Comparison of ENCODE assay signal across 10 cellular contexts in genomic region chr18:32769242-32770180, GRCh38. TPM values are rescaled to one million over a fixed set of nuclear protein-coding genes. Genes with fewer than 3 reads are reported as not detected.
DNase-seq lines count a peak whose midpoint lies in the region; ATAC-seq and TF ChIP-seq lines count a peak whose summit lies in the region.
"Had no signal": no experiment of that assay in that cellular context is flagged by ENCODE, and none has a peak within 500 bp of the region (broad histone marks: within the 10 kb centered on the region; RNA-seq: fewer than 3 reads in every experiment).

No MANE protein-coding gene starts in this region.

- H3K4me1 ChIP-seq in BLaER1 treated with 17β-estradiol and CSF1 and Interleukin-3, amounts not matched to agents 10 nM and 100 nM, result peaks cover 20 to 52% (median 41%) of the 10 kb centered on the region in 10 experiments; a peak in 19 of 20 replicates
- H3K4me1 ChIP-seq in HUES64 (ENCODE audit: insufficient read depth, low read length) (peaks cover 26% of the 10 kb centered on the region), mucosa of descending colon (ENCODE audit: low read depth) (peaks cover 20% of the 10 kb centered on the region)

- H3K36me3 ChIP-seq in BLaER1 treated with 17β-estradiol and CSF1 and Interleukin-3, amounts not matched to agents 10 nM and 100 nM, result no peaks in the 10 kb centered on the region
- H3K36me3 ChIP-seq in HUES64 (ENCODE audit: insufficient read depth, low read length) (no peaks in the 10 kb centered on the region), mucosa of descending colon (ENCODE audit: low read depth) (no peaks in the 10 kb centered on the region)

- peak overlapping the region in 2 of 11 experiments; percentile 10 to 29; a peak in 2 of 22 replicates for H3K9ac ChIP-seq in BLaER1 treated with 17β-estradiol and CSF1 and Interleukin-3, amounts not matched to agents 10 nM and 100 nM
- H3K9ac ChIP-seq in HUES64 (ENCODE audit: low read depth, low read length), result peak overlapping the region; percentile 46

- intact Hi-C loops in mucosa of descending colon (cut with DNase I, micrococcal nuclease), result no loop called here

- under 1% methylated on average over 43 of the region's 43 CpGs for WGBS in HUES64

- H3K36me3 Mint-ChIP-seq in activated naive CD4-positive, alpha-beta T cell treated with anti-CD3 and anti-CD28 coated beads, Interleukin-2, amount 50 U/mL, for 72 hours, result no peaks in the 10 kb centered on the region

- peak overlapping the region; percentile 76 to 99 (median 94) for H3K4me2 ChIP-seq in BLaER1 treated with 17β-estradiol and CSF1 and Interleukin-3, amounts not matched to agents 10 nM and 100 nM

- H3K4me3 ChIP-seq in BLaER1 treated with 17β-estradiol and CSF1 and Interleukin-3, amounts not matched to agents 10 nM and 100 nM, result peak overlapping the region; percentile 23 to 58 (median 42); a peak in 17 of 20 replicates
- H3K4me3 ChIP-seq in HUES64 (ENCODE audit: low read length) (peak overlapping the region; percentile 68), astrocyte of the spinal cord (ENCODE audit: low read depth, low read length) (peak overlapping the region; percentile 5), mucosa of descending colon (no peak overlapping the region)

- no peak overlapping the region for H3K27ac ChIP-seq in BLaER1 treated with 17β-estradiol and CSF1 and Interleukin-3, amounts not matched to agents 10 nM and 100 nM
- no peak overlapping the region for H3K27ac ChIP-seq in HUES64 (ENCODE audit: low read depth, low read length)

- H3K27ac Mint-ChIP-seq in activated naive CD4-positive, alpha-beta T cell treated with anti-CD3 and anti-CD28 coated beads, Interleukin-2, amount 50 U/mL, for 72 hours, result no peak overlapping the region

- no peaks in the 10 kb centered on the region for H3K9me3 Mint-ChIP-seq in activated naive CD4-positive, alpha-beta T cell treated with anti-CD3 and anti-CD28 coated beads, Interleukin-2, amount 50 U/mL, for 72 hours

- H3K27me3 ChIP-seq in BLaER1 treated with 17β-estradiol and CSF1 and Interleukin-3, amounts not matched to agents 10 nM and 100 nM, result peaks cover 35 to 74% (median 42%) of the 10 kb centered on the region in 11 experiments
- peaks cover 66% of the 10 kb centered on the region for H3K27me3 ChIP-seq in HUES64 (ENCODE audit: insufficient read depth, low read length)

- in situ Hi-C loops in astrocyte of the spinal cord (cut with HindIII; ENCODE audit: low sequenced_read_pairs), result no loop called here

- DNase-seq in astrocyte of the spinal cord (ENCODE audit: low read depth, low spot score) (no peak), mucosa of descending colon (peak in 1 of 3 donors; percentile 48), KG1 (lab: John Stamatoyannopoulos, UW) (no peak)
- no peak for DNase-seq in stimulated activated CD4-positive, alpha-beta T cell treated with anti-CD3 and anti-CD28 coated beads, Interleukin-1b, Interleukin-23, amount 100 ng/mL, for 48 hours
- no peak for DNase-seq in stimulated activated CD4-positive, alpha-beta T cell treated with anti-CD3 and anti-CD28 coated beads, Interleukin-12 subunit alpha, Interleukin-12 subunit beta, amount 100 ng/mL, for 4 hours
- DNase-seq in activated naive CD4-positive, alpha-beta T cell treated with anti-CD3 and anti-CD28 coated beads, Interleukin-2, amount 50 U/mL, for 72 hours (ENCODE audit: low spot score in 2 of 2), result no peak
- DNase-seq: NCI-H1930 had no signal

- no peaks in the 10 kb centered on the region for H3K9me3 ChIP-seq in BLaER1 treated with 17β-estradiol and CSF1 and Interleukin-3, amounts not matched to agents 10 nM and 100 nM (replicated peaks in 1 of 11)
- no peaks in the 10 kb centered on the region for H3K9me3 ChIP-seq in HUES64 (ENCODE audit: insufficient read depth, low read depth, low read length)
- H3K9me3 ChIP-seq in mucosa of descending colon, result no peaks in the 10 kb centered on the region

- ATAC-seq in mucosa of descending colon, result peak; percentile 16
- ATAC-seq in activated naive CD4-positive, alpha-beta T cell treated with anti-CD3 and anti-CD28 coated beads, Interleukin-2, amount 50 U/mL, for 72 hours, result no peak
- ATAC-seq: HCT116 had no signal

- TF ChIP-seq CTCF in astrocyte of the spinal cord (IDR thresholded peaks at IDR 0.05; ENCODE audit: low read depth, low read length) (no peak), mucosa of descending colon (IDR thresholded peaks at IDR 0.05) (no peak)

- H4K20me1 ChIP-seq in BLaER1 treated with 17β-estradiol and CSF1 and Interleukin-3, amounts not matched to agents 10 nM and 100 nM, result peaks cover 0 to 23% (median 0%) of the 10 kb centered on the region in 11 experiments; a peak in 4 of 22 replicates

RNA-seq across cellular contexts. Expression of gene KLHL14, which starts 3.3 kb away (rescaled TPM):
- 2.3 TPM for polyA plus RNA-seq in HUES64 (2013, experiment 1 of 2)
- 3.7 TPM for polyA plus RNA-seq in HUES64 (2013, experiment 2 of 2)
- total RNA-seq in mucosa of descending colon, result under 1 TPM; 0.10 to 0.32 (median 0.12) TPM
- total RNA-seq in activated naive CD4-positive, alpha-beta T cell treated with anti-CD3 and anti-CD28 coated beads, Interleukin-2, amount 50 U/mL, for 72 hours, result not detected
